19 cellular contexts compared by ENCODE assay signal in the genomic region with DNA sequence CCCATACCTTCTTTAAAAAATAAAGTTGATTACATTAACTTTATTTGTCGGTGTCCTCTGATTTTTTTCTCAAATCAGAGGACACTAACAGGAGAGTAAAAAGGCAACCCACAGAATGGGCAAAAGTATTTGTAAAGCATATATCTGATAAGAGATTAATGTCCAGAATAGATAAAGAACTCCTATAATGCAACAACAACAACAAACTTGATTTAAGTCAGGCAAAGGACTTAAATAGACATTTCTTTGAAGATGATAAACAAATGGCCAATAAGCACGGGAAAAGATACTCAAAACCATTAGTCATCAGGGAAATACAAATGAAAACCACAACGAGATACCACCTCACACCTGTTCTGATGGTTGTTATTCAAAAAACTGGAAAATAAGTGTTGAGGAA. TPM values are rescaled to one million over a fixed set of nuclear protein-coding genes. Genes with fewer than 3 reads are reported as not detected.
DNase-seq lines count a peak whose midpoint lies in the region; ATAC-seq and TF ChIP-seq lines count a peak whose summit lies in the region.
"Had no signal": no experiment of that assay in that cellular context is flagged by ENCODE, and none has a peak within 500 bp of the region (broad histone marks: within the 10 kb centered on the region; RNA-seq: fewer than 3 reads in every experiment).

No MANE protein-coding gene starts in this region.

- peak overlapping the region; percentile 83 for H3K27ac Mint-ChIP-seq in activated CD4-positive, alpha-beta T cell treated with anti-CD3 and anti-CD28 coated beads for 36 hours
- H3K27ac Mint-ChIP-seq in activated naive CD8-positive, alpha-beta T cell: peak overlapping the region; percentile 91
- peak overlapping the region; percentile 86 to 92 for H3K27ac Mint-ChIP-seq in natural killer cell

- peaks cover 84% of the 10 kb centered on the region for H3K4me1 Mint-ChIP-seq in activated CD4-positive, alpha-beta T cell treated with anti-CD3 and anti-CD28 coated beads for 36 hours
- H3K4me1 Mint-ChIP-seq in activated naive CD8-positive, alpha-beta T cell (ENCODE audit: low read depth): peaks cover 85% of the 10 kb centered on the region
- H3K4me1 Mint-ChIP-seq in natural killer cell: peaks cover 59 to 67% of the 10 kb centered on the region in 2 donors

- H3K9me3 Mint-ChIP-seq in activated CD4-positive, alpha-beta T cell treated with anti-CD3 and anti-CD28 coated beads for 36 hours (ENCODE audit: low read depth): no peaks in the 10 kb centered on the region
- no peaks in the 10 kb centered on the region for H3K9me3 Mint-ChIP-seq in activated naive CD8-positive, alpha-beta T cell (ENCODE audit: low read depth)
- H3K9me3 Mint-ChIP-seq in natural killer cell: no peaks in the 10 kb centered on the region

- intact Hi-C loops in activated CD4-positive, alpha-beta T cell treated with anti-CD3 and anti-CD28 coated beads for 36 hours (cut with DNase I, micrococcal nuclease): no loop called here
- intact Hi-C loops in natural killer cell (cut with micrococcal nuclease): no loop called here

- POLR2A ChIA-PET in activated CD4-positive, alpha-beta T cell treated with anti-CD3 and anti-CD28 coated beads for 36 hours (lab: Charles Lee): no interaction called here
- POLR2A ChIA-PET in HEK293 (lab: Yijun Ruan, JAX): no interaction called here

- no peak overlapping the region for H3K4me3 Mint-ChIP-seq in activated CD4-positive, alpha-beta T cell treated with anti-CD3 and anti-CD28 coated beads for 36 hours
- peak overlapping the region; percentile 23 for H3K4me3 Mint-ChIP-seq in activated naive CD8-positive, alpha-beta T cell
- peak overlapping the region; percentile 76 for H3K4me3 Mint-ChIP-seq in natural killer cell

- peaks cover 16% of the 10 kb centered on the region; the same call in 1 of the 2 replicates for H3K4me1 ChIP-seq in HEK293 (ENCODE audit: control insufficient read depth, insufficient read depth, low read length)
- H3K4me1 ChIP-seq: breast epithelium had no signal

- DNase-seq in activated CD4-positive, alpha-beta T cell treated with anti-CD3 and anti-CD28 coated beads for 36 hours: no peak
- DNase-seq in activated CD4-positive, alpha-beta T cell treated with anti-CD3 and anti-CD28 coated beads, Interleukin-2, amount 50 U/mL, for 1 hour: no peak
- DNase-seq in natural killer cell (no peak), COLO668 (lab: John Stamatoyannopoulos, UW; ENCODE audit: unreplicated experiment) (no peak), medulla oblongata (ENCODE audit: extremely low spot score) (no peak)
- DNase-seq: cortex of kidney; DMS 273 treated with DMSO at 0.1 percent for 48 hours; heart left ventricle; NCI-H1417; NCI-H2107; NCI-H510A; NK-92 treated with Interleukin-12 subunit alpha and Interleukin-12 subunit beta, amount 100 ng/mL, for 24 hours; SJCRH30 had no signal

- TF ChIP-seq CTCF in HEK293 (tag by site-specific recombination; IDR thresholded peaks at IDR 0.05) (no peak), natural killer cell (IDR thresholded peaks at IDR 0.05) (no peak)

- no peaks in the 10 kb centered on the region for H3K36me3 ChIP-seq in HEK293 (ENCODE audit: control insufficient read depth in 2 of 2, insufficient read depth in 1 of 2, low read length in 2 of 2)
- H3K36me3 ChIP-seq: breast epithelium, heart left ventricle, SJCRH30 had no signal

- CTCF ChIA-PET in activated CD4-positive, alpha-beta T cell treated with anti-CD3 and anti-CD28 coated beads for 36 hours (lab: Charles Lee): no interaction called here
- CTCF ChIA-PET in HEK293 (lab: Yijun Ruan, JAX): no interaction called here

- ATAC-seq in activated CD4-positive, alpha-beta T cell treated with anti-CD3 and anti-CD28 coated beads for 36 hours: no peak
- ATAC-seq in natural killer cell (no peak), GM19467 (IDR thresholded peaks at IDR 0.05; ENCODE audit: unreplicated experiment) (no peak)
- ATAC-seq: HCT116, heart left ventricle, Panc1 had no signal

- no peaks in the 10 kb centered on the region for H3K9me3 ChIP-seq in HEK293 (ENCODE audit: control insufficient read depth, insufficient read depth, low read depth, low read length)
- H3K9me3 ChIP-seq: breast epithelium, heart left ventricle, SJCRH30 had no signal

- H3K27ac ChIP-seq in HEK293 (ENCODE audit: extremely low read depth, low read depth, low read length): no peak overlapping the region
- H3K27ac ChIP-seq: breast epithelium, SJCRH30 had no signal

- H3K27me3 Mint-ChIP-seq in activated CD4-positive, alpha-beta T cell treated with anti-CD3 and anti-CD28 coated beads for 36 hours: no peaks in the 10 kb centered on the region
- no peaks in the 10 kb centered on the region for H3K27me3 Mint-ChIP-seq in activated naive CD8-positive, alpha-beta T cell
- no peaks in the 10 kb centered on the region for H3K27me3 Mint-ChIP-seq in natural killer cell (ENCODE audit: low read depth in 2 of 2)

- H3K36me3 Mint-ChIP-seq in activated CD4-positive, alpha-beta T cell treated with anti-CD3 and anti-CD28 coated beads for 36 hours (ENCODE audit: low read depth): peaks cover 5% of the 10 kb centered on the region
- H3K36me3 Mint-ChIP-seq in activated naive CD8-positive, alpha-beta T cell: peaks cover 4% of the 10 kb centered on the region
- no peaks in the 10 kb centered on the region for H3K36me3 Mint-ChIP-seq in natural killer cell

- no peak overlapping the region for H3K4me3 ChIP-seq in HEK293 (ENCODE audit: low read depth, low read length)
- H3K4me3 ChIP-seq: breast epithelium, heart left ventricle, SJCRH30 had no signal

TF ChIP-seq in HEK293, 187 proteins besides CTCF, POLR2A, EP300 and RAD21:
- no peak for TF ChIP-seq ZNF266 (tag by site-specific recombination; IDR thresholded peaks at IDR 0.05; ENCODE audit: low read depth)
- TF ChIP-seq ZFP3 (tag by site-specific recombination; IDR thresholded peaks at IDR 0.05; ENCODE audit: low read depth): peak; percentile 53; the same call in 1 of the 2 replicates

RNA-seq across cellular contexts. Expression of a gene that starts 28.7 kb away (rescaled TPM):
- total RNA-seq in activated CD4-positive, alpha-beta T cell treated with anti-CD3 and anti-CD28 coated beads for 36 hours: 10 to 100 TPM; 37.2 to 47.3 TPM
- 100 to 1,000 TPM; 108 to 130 (median 117) TPM for total RNA-seq in natural killer cell
